8 cellular contexts compared by ENCODE assay signal in genomic region chr2:55418512-55419235, GRCh38. TPM values are rescaled to one million over a fixed set of nuclear protein-coding genes. Genes with fewer than 3 reads are reported as not detected.
A peak's percentile ranks its signal among the peaks of the same experiment; 100 is the strongest.
DNase-seq lines count a peak whose midpoint lies in the region; ATAC-seq and TF ChIP-seq lines count a peak whose summit lies in the region.

No MANE protein-coding gene starts in this region.

- no peak for ATAC-seq in CD8-positive, alpha-beta T cell
- ATAC-seq in HG02571 (IDR thresholded peaks at IDR 0.05; ENCODE audit: unreplicated experiment): no peak

- H3K27me3 Mint-ChIP-seq in CD8-positive, alpha-beta T cell (ENCODE audit: low read depth): no peaks in the 10 kb centered on the region
- H3K27me3 Mint-ChIP-seq in activated T-helper 1 cell treated with anti-CD3 and anti-CD28 coated beads, Interleukin-12 subunit alpha, Interleukin-12 subunit beta, Interleukin-2, Interleukin-4 antibody, amounts not matched to agents 30 ng/mL and 10 ng/mL and 1 ng/mL, durations not matched to agents 14 hours and 24 hours and 36 hours (ENCODE audit: insufficient read depth): peaks cover 20% of the 10 kb centered on the region

- peaks cover 38% of the 10 kb centered on the region for H3K4me1 Mint-ChIP-seq in CD8-positive, alpha-beta T cell (ENCODE audit: low read depth)
- H3K4me1 Mint-ChIP-seq in activated T-helper 1 cell treated with anti-CD3 and anti-CD28 coated beads, Interleukin-12 subunit alpha, Interleukin-12 subunit beta, Interleukin-2, Interleukin-4 antibody, amounts not matched to agents 30 ng/mL and 10 ng/mL and 1 ng/mL, durations not matched to agents 14 hours and 24 hours and 36 hours (ENCODE audit: low read depth): peaks cover 23% of the 10 kb centered on the region

- H3K9ac ChIP-seq in smooth muscle cell (ENCODE audit: low read depth): peak overlapping the region; percentile 78

- no peaks in the 10 kb centered on the region for H3K9me2 ChIP-seq in hepatocyte (replicated peaks; ENCODE audit: insufficient read depth)

- no peaks in the 10 kb centered on the region for H3K36me3 ChIP-seq in CD8-positive, alpha-beta T cell (ENCODE audit: insufficient read depth, low read length)
- H3K36me3 ChIP-seq in hepatocyte (replicated peaks; ENCODE audit: insufficient read depth, low read depth): no peaks in the 10 kb centered on the region
- no peaks in the 10 kb centered on the region for H3K36me3 ChIP-seq in smooth muscle cell (ENCODE audit: low read depth)

- H3K4me1 ChIP-seq in CD8-positive, alpha-beta T cell (ENCODE audit: insufficient read depth, low read length): peaks cover 14% of the 10 kb centered on the region
- H3K4me1 ChIP-seq in hepatocyte (ENCODE audit: insufficient read depth) (no peaks in the 10 kb centered on the region), smooth muscle cell (ENCODE audit: low read depth) (peaks cover 34% of the 10 kb centered on the region)

- TF ChIP-seq CTCF in CD8-positive, alpha-beta T cell (IDR thresholded peaks at IDR 0.05): no peak
- TF ChIP-seq CTCF in hepatocyte (IDR thresholded peaks at IDR 0.05; ENCODE audit: poor library complexity): no peak
- TF ChIP-seq CTCF in smooth muscle cell (IDR thresholded peaks at IDR 0.05; ENCODE audit: borderline replicate concordance, insufficient read depth, poor library complexity, severe bottlenecking): no peak

- under 1% methylated on average over 11 of the region's 11 CpGs for WGBS in hepatocyte (ENCODE audit: low lambda C conversion rate, missing lambda C conversion rate)
- WGBS in smooth muscle cell (ENCODE audit: low lambda C conversion rate): 2% methylated on average over 11 of the region's 11 CpGs

- H3K27ac Mint-ChIP-seq in CD8-positive, alpha-beta T cell: peak overlapping the region; percentile 87
- H3K27ac Mint-ChIP-seq in activated T-helper 1 cell treated with anti-CD3 and anti-CD28 coated beads, Interleukin-12 subunit alpha, Interleukin-12 subunit beta, Interleukin-2, Interleukin-4 antibody, amounts not matched to agents 30 ng/mL and 10 ng/mL and 1 ng/mL, durations not matched to agents 14 hours and 24 hours and 36 hours: peak overlapping the region; percentile 41

- DNase-seq in CD8-positive, alpha-beta T cell: no peak
- DNase-seq in HuH-7.5 (ENCODE audit: low spot score) (peak; percentile 12), hepatocyte (ENCODE audit: low spot score) (no peak), smooth muscle cell (lab: John Stamatoyannopoulos, UW; ENCODE audit: unreplicated experiment) (no peak), retina (no peak), DMS153 (lab: John Stamatoyannopoulos, UW) (no peak)
- DNase-seq in activated T-helper 1 cell treated with anti-CD3 and anti-CD28 coated beads, Interleukin-12 subunit alpha, Interleukin-12 subunit beta, Interleukin-2, Interleukin-4 antibody, amounts not matched to agents 30 ng/mL and 10 ng/mL and 1 ng/mL, durations not matched to agents 14 hours and 24 hours and 36 hours (ENCODE audit: low spot score): no peak

- H3K36me3 Mint-ChIP-seq in CD8-positive, alpha-beta T cell: peaks cover 8% of the 10 kb centered on the region
- H3K36me3 Mint-ChIP-seq in activated T-helper 1 cell treated with anti-CD3 and anti-CD28 coated beads, Interleukin-12 subunit alpha, Interleukin-12 subunit beta, Interleukin-2, Interleukin-4 antibody, amounts not matched to agents 30 ng/mL and 10 ng/mL and 1 ng/mL, durations not matched to agents 14 hours and 24 hours and 36 hours (ENCODE audit: low read depth): no peaks in the 10 kb centered on the region

- CTCF ChIA-PET in CD8-positive, alpha-beta T cell (lab: Charles Lee): interaction anchor here (1.0 kb wide), 1 partner anchor 13 kb away, joined by 3 read pairs; no protein-coding TSS in a partner anchor

- H3K9me3 Mint-ChIP-seq in CD8-positive, alpha-beta T cell: no peaks in the 10 kb centered on the region
- H3K9me3 Mint-ChIP-seq in activated T-helper 1 cell treated with anti-CD3 and anti-CD28 coated beads, Interleukin-12 subunit alpha, Interleukin-12 subunit beta, Interleukin-2, Interleukin-4 antibody, amounts not matched to agents 30 ng/mL and 10 ng/mL and 1 ng/mL, durations not matched to agents 14 hours and 24 hours and 36 hours: no peaks in the 10 kb centered on the region

- peak overlapping the region; percentile 92 for H3K4me3 Mint-ChIP-seq in CD8-positive, alpha-beta T cell
- H3K4me3 Mint-ChIP-seq in activated T-helper 1 cell treated with anti-CD3 and anti-CD28 coated beads, Interleukin-12 subunit alpha, Interleukin-12 subunit beta, Interleukin-2, Interleukin-4 antibody, amounts not matched to agents 30 ng/mL and 10 ng/mL and 1 ng/mL, durations not matched to agents 14 hours and 24 hours and 36 hours: peak overlapping the region; percentile 89

- peak overlapping the region; percentile 89 for H3K4me2 ChIP-seq in hepatocyte
- H3K4me2 ChIP-seq in smooth muscle cell: peak overlapping the region; percentile 88

- POLR2A ChIA-PET in CD8-positive, alpha-beta T cell (lab: Charles Lee): interaction anchor here (0.9 kb wide), 1 partner anchor 8 kb away, joined by 3 read pairs; no protein-coding TSS in a partner anchor

- intact Hi-C loops in CD8-positive, alpha-beta T cell (cut with DNase I, micrococcal nuclease): loop anchor here (1.0 to 5.0 kb wide), 9 partner anchors 102 to 861 kb away; partner anchors contain the start of genes RTN4 (in 2 of the 2), CLHC1 (in 1 of the 2), PNPT1 (in 1 of the 2) and PPP4R3B (in 1 of the 2)
- intact Hi-C loops in activated T-helper 1 cell treated with anti-CD3 and anti-CD28 coated beads, Interleukin-12 subunit alpha, Interleukin-12 subunit beta, Interleukin-2, Interleukin-4 antibody, amounts not matched to agents 30 ng/mL and 10 ng/mL and 1 ng/mL, durations not matched to agents 14 hours and 24 hours and 36 hours (cut with micrococcal nuclease): loop anchor here (1.0 to 5.0 kb wide), 7 partner anchors 136 to 696 kb away; partner anchors contain the start of genes EML6, MTIF2, PNPT1 and PPP4R3B

- peaks cover 41% of the 10 kb centered on the region for H3K79me2 ChIP-seq in hepatocyte
- peaks cover 49% of the 10 kb centered on the region for H3K79me2 ChIP-seq in smooth muscle cell (ENCODE audit: low read depth)

- H3F3A ChIP-seq in smooth muscle cell (ENCODE audit: low read depth): no peaks in the 10 kb centered on the region

- no peaks in the 10 kb centered on the region for H4K20me1 ChIP-seq in hepatocyte (ENCODE audit: insufficient read depth, poor library complexity, severe bottlenecking)
- H4K20me1 ChIP-seq in smooth muscle cell (ENCODE audit: low read depth): peaks cover 31% of the 10 kb centered on the region

- no peaks in the 10 kb centered on the region for H3K9me3 ChIP-seq in CD8-positive, alpha-beta T cell (ENCODE audit: low read length)
- H3K9me3 ChIP-seq in hepatocyte (ENCODE audit: low read depth): no peaks in the 10 kb centered on the region
- no peaks in the 10 kb centered on the region for H3K9me3 ChIP-seq in smooth muscle cell (replicated peaks; ENCODE audit: low read depth)

- H3K27me3 ChIP-seq in CD8-positive, alpha-beta T cell (ENCODE audit: insufficient read depth, low read length): no peaks in the 10 kb centered on the region
- no peaks in the 10 kb centered on the region for H3K27me3 ChIP-seq in hepatocyte
- H3K27me3 ChIP-seq in smooth muscle cell (ENCODE audit: low read depth): no peaks in the 10 kb centered on the region

- H3K27ac ChIP-seq in CD8-positive, alpha-beta T cell (ENCODE audit: low read depth, low read length): peak overlapping the region; percentile 57
- H3K27ac ChIP-seq in hepatocyte: peak overlapping the region; percentile 82
- H3K27ac ChIP-seq in smooth muscle cell (ENCODE audit: low read depth): peak overlapping the region; percentile 54

- peak overlapping the region; percentile 75 for H3K4me3 ChIP-seq in CD8-positive, alpha-beta T cell (ENCODE audit: low read depth, low read length)
- H3K4me3 ChIP-seq in hepatocyte (peak overlapping the region; percentile 61), smooth muscle cell (peak overlapping the region; percentile 76)

- H2AFZ ChIP-seq in hepatocyte (peak overlapping the region; percentile 90), smooth muscle cell (ENCODE audit: low read depth) (peak overlapping the region; percentile 88)

RNA-seq across cellular contexts. Expression of gene CCDC88A, which starts 1.0 kb away (rescaled TPM):
- 10 to 100 TPM in 1 of 2 experiments, 1 to 10 TPM in 1; 9.5 to 12.3 TPM for total RNA-seq in CD8-positive, alpha-beta T cell
- total RNA-seq in activated T-helper 1 cell treated with anti-CD3 and anti-CD28 coated beads, Interleukin-12 subunit alpha, Interleukin-12 subunit beta, Interleukin-2, Interleukin-4 antibody, amounts not matched to agents 30 ng/mL and 10 ng/mL and 1 ng/mL, durations not matched to agents 14 hours and 24 hours and 36 hours: 6.4 and 8.4 TPM in 2 replicates
- total RNA-seq in hepatocyte (30.4 and 31.0 TPM in 2 replicates), smooth muscle cell (71.1 and 85.6 TPM in 2 replicates)
- polyA plus RNA-seq in hepatocyte (12.2 and 16.6 TPM in 2 replicates), smooth muscle cell (28.8 and 32.1 TPM in 2 replicates)
